In genomic region chr6:5201271-5201670, GRCh38 we compare ENCODE assay signal across 21 cellular contexts. TPM values are rescaled to one million over a fixed set of nuclear protein-coding genes. Genes with fewer than 3 reads are reported as not detected.
A peak's percentile ranks its signal among the peaks of the same experiment; 100 is the strongest.
DNase-seq lines count a peak whose midpoint lies in the region; ATAC-seq and TF ChIP-seq lines count a peak whose summit lies in the region.
"Had no signal": no experiment of that assay in that cellular context is flagged by ENCODE, and none has a peak within 500 bp of the region (broad histone marks: within the 10 kb centered on the region; RNA-seq: fewer than 3 reads in every experiment).

No MANE protein-coding gene starts in this region.

- no peak overlapping the region for H3K27ac ChIP-seq in psoas muscle
- H3K27ac ChIP-seq: BLaER1 treated with 17β-estradiol and CSF1 and Interleukin-3, amounts not matched to agents 10 nM and 100 nM; testis had no signal

- no peaks in the 10 kb centered on the region for H3K27me3 ChIP-seq in psoas muscle (ENCODE audit: insufficient read depth in 3 of 3, low read length in 2 of 3)
- H3K27me3 ChIP-seq: BLaER1 treated with 17β-estradiol and CSF1 and Interleukin-3, amounts not matched to agents 10 nM and 100 nM; testis had no signal

- DNase-seq in LHCN-M2 (ENCODE audit: low read depth) = peak; percentile 46
- peak; percentile 85 for DNase-seq in NCI-H82 treated with DMSO at 0.1 percent for 48 hours (lab: John Stamatoyannopoulos, UW; ENCODE audit: unreplicated experiment)
- peak; percentile 23 for DNase-seq in fibroblast of the aortic adventitia (ENCODE audit: low read depth)
- DNase-seq in psoas muscle = no peak
- DNase-seq in activated naive CD4-positive, alpha-beta T cell (lab: John Stamatoyannopoulos, UW) = no peak
- DNase-seq in SHP77 treated with DMSO at 0.1 percent for 48 hours (lab: John Stamatoyannopoulos, UW) = no peak
- no peak for DNase-seq in iPS-NIHi11 (ENCODE audit: low spot score)
- DNase-seq: activated CD4-positive, alpha-beta T cell treated with anti-CD3 and anti-CD28 coated beads for 36 hours; activated CD8-positive, alpha-beta T cell treated with anti-CD3 and anti-CD28 coated beads, Interleukin-2, amount 10 ng/mL, durations not matched to agents 7 days and 5 days; activated effector memory CD4-positive, alpha-beta T cell treated with anti-CD3 and anti-CD28 coated beads, Interleukin-2, amount 50 U/mL, for 16 hours; activated naive CD8-positive, alpha-beta T cell treated with anti-CD3 and anti-CD28 coated beads, Interleukin-2, amount 50 U/mL, for 24 hours; DMS79 treated with DMSO at 0.1 percent for 48 hours; Karpas-422; mammary epithelial cell; NCI-H187 treated with DMSO at 0.1 percent for 48 hours; NCI-H774; RPMI8226; stimulated activated naive CD4-positive, alpha-beta T cell treated with Interleukin-2 at 50 U/mL for 16 hours; testis had no signal

- peak; percentile 77 to 86 (median 81) for ATAC-seq in psoas muscle
- ATAC-seq: activated CD4-positive, alpha-beta T cell treated with anti-CD3 and anti-CD28 coated beads for 36 hours; activated CD8-positive, alpha-beta T cell treated with anti-CD3 and anti-CD28 coated beads, Interleukin-2, amount 10 ng/mL, durations not matched to agents 7 days and 5 days; activated naive CD8-positive, alpha-beta T cell treated with anti-CD3 and anti-CD28 coated beads, Interleukin-2, amount 50 U/mL, for 24 hours; HepG2 had no signal

- H3K4me3 ChIP-seq in fibroblast of the aortic adventitia (ENCODE audit: low read depth, low read length) (no peak overlapping the region), psoas muscle (no peak overlapping the region)
- H3K4me3 ChIP-seq: BLaER1 treated with 17β-estradiol and CSF1 and Interleukin-3, amounts not matched to agents 10 nM and 100 nM; testis had no signal

- H3K9me3 ChIP-seq in psoas muscle = no peaks in the 10 kb centered on the region
- H3K9me3 ChIP-seq: BLaER1 treated with 17β-estradiol and CSF1 and Interleukin-3, amounts not matched to agents 10 nM and 100 nM; testis had no signal

- intact Hi-C loops in psoas muscle (cut with DNase I) = loop anchor here in 1 of 2 donors (5.0 kb wide), 1 partner anchor 54 kb away; no protein-coding TSS in a partner anchor

- peaks cover 29% of the 10 kb centered on the region for H3K4me1 ChIP-seq in psoas muscle

- H3K36me3 ChIP-seq in psoas muscle (ENCODE audit: insufficient read depth in 1 of 2, low read depth in 1 of 2) = no peaks in the 10 kb centered on the region

- WGBS in psoas muscle, 3 donors = 26 to 48% (median 30%) methylated on average over 5 of the region's 5 CpGs

- TF ChIP-seq CTCF in fibroblast of the aortic adventitia (IDR thresholded peaks at IDR 0.05; ENCODE audit: insufficient read depth, low read length) (no peak), psoas muscle (IDR thresholded peaks at IDR 0.05) (no peak)

RNA-seq across cellular contexts. Expression of gene LYRM4, which starts 59.5 kb away (rescaled TPM):
- total RNA-seq in LHCN-M2 (2014; rRNA removed) (17.5 and 18.0 TPM in 2 replicates), fibroblast of the aortic adventitia (ENCODE audit: low replicate concordance) (20.9 and 21.2 TPM in 2 replicates), psoas muscle (10 to 100 TPM; 11.3 to 21.1 (median 16.2) TPM)
- 24.9 TPM for polyA plus RNA-seq in LHCN-M2 (2012)
- polyA plus RNA-seq in psoas muscle = 10 to 100 TPM; 13.4 to 19.1 (median 15.0) TPM

Comparison
In these comparisons a context has a peak if more than half of its experiments do, and no peak if none do; other contexts are left out.
1. DNase-seq: peak in LHCN-M2 (single experiment), NCI-H82 treated with DMSO at 0.1 percent for 48 hours (single experiment) and fibroblast of the aortic adventitia (single experiment); none in psoas muscle (0 of 2), activated naive CD4-positive, alpha-beta T cell (0 of 4), SHP77 treated with DMSO at 0.1 percent for 48 hours (single experiment) and iPS-NIHi11 (single experiment).